ENCODE assay signal across 8 cellular contexts in genomic region chr7:155344618-155345433, GRCh38. TPM values are rescaled to one million over a fixed set of nuclear protein-coding genes. Genes with fewer than 3 reads are reported as not detected.
DNase-seq lines count a peak whose midpoint lies in the region; ATAC-seq and TF ChIP-seq lines count a peak whose summit lies in the region.

No MANE protein-coding gene starts in this region.

- no peak overlapping the region for H3K14ac ChIP-seq in IMR-90 (replicated peaks; ENCODE audit: low read depth, low read length)

- no peak overlapping the region for H2BK20ac ChIP-seq in IMR-90 (ENCODE audit: low read depth, low read length)

- H3K4me3 ChIP-seq in IMR-90 (ENCODE audit: insufficient read depth, low read depth, low read length) (peak overlapping the region; percentile 36), RWPE2 (ENCODE audit: severe bottlenecking) (peak overlapping the region; percentile 25)

- no peak for TF ChIP-seq POLR2A in IMR-90 (IDR thresholded peaks at IDR 0.05; ENCODE audit: low read depth, low read length)

- no peaks in the 10 kb centered on the region for H3K4me1 ChIP-seq in IMR-90 (ENCODE audit: control insufficient read depth, insufficient read depth, low read length)
- H3K4me1 ChIP-seq in RWPE2 (ENCODE audit: insufficient read depth, poor library complexity, severe bottlenecking): no peaks in the 10 kb centered on the region

- no peak overlapping the region for H3K23ac ChIP-seq in IMR-90 (ENCODE audit: low read depth, low read length)

- TF ChIP-seq CTCF in IMR-90 (conservative IDR thresholded peaks at IDR 0.05; ENCODE audit: low read depth, low read length) (peak; percentile 94), RWPE2 (IDR thresholded peaks at IDR 0.05; ENCODE audit: poor library complexity, severe bottlenecking) (peak; percentile 97)

- H3K56ac ChIP-seq in IMR-90 (ENCODE audit: extremely low read depth, insufficient read depth, low read length): no peak overlapping the region

- H3K9ac ChIP-seq in IMR-90 (ENCODE audit: low read depth, low read length): no peak overlapping the region; the same call in 1 of the 2 replicates

- no peak overlapping the region for H2BK120ac ChIP-seq in IMR-90 (ENCODE audit: low read depth, low read length)

- intact Hi-C loops in IMR-90 (cut with micrococcal nuclease): loop anchor here (1.0 to 10.0 kb wide), 5 partner anchors 48 to 432 kb away; partner anchors contain the start of genes INSIG1 and PAXIP1

- no peaks in the 10 kb centered on the region for H3K9me1 ChIP-seq in IMR-90 (ENCODE audit: insufficient read depth, low read length)

- TF ChIP-seq RAD21 in IMR-90 (IDR thresholded peaks at IDR 0.05; ENCODE audit: low read length): peak; percentile 82

- ATAC-seq in GM21529 (IDR thresholded peaks at IDR 0.05; ENCODE audit: unreplicated experiment): peak; percentile 84
- ATAC-seq in IMR-90 (ENCODE audit: low read depth): peak; percentile 99
- peak; percentile 90 for ATAC-seq in RWPE2 (ENCODE audit: low read depth)

- no peak overlapping the region for H2AK5ac ChIP-seq in IMR-90 (ENCODE audit: low read depth, low read length)

- H3K79me1 ChIP-seq in IMR-90 (ENCODE audit: low read depth in 1 of 2, low read length in 2 of 2): no peaks in the 10 kb centered on the region

- POLR2A ChIA-PET in IMR-90 (lab: Charles Lee; ENCODE audit: unreplicated experiment): no interaction called here

- H3K9me3 ChIP-seq in IMR-90 (ENCODE audit: control insufficient read depth, insufficient read depth, low read length) (no peaks in the 10 kb centered on the region), RWPE2 (ENCODE audit: severe bottlenecking) (no peaks in the 10 kb centered on the region)

- dilution Hi-C loops in IMR-90 (cut with HindIII; ENCODE audit: low sequenced_read_pairs, unreplicated experiment): no loop called here

- H2AFZ ChIP-seq in IMR-90 (replicated peaks; ENCODE audit: low read length, poor library complexity): peak overlapping the region; percentile 95

- H3K27ac ChIP-seq in IMR-90 (ENCODE audit: insufficient read depth, low read length): no peak overlapping the region
- H3K27ac ChIP-seq in RWPE2 (ENCODE audit: poor library complexity, severe bottlenecking): no peak overlapping the region

- CTCF ChIA-PET in IMR-90 (lab: Yijun Ruan, JAX): interaction anchor here (0.5 to 1.4 kb wide), 14 partner anchors 20 to 450 kb away, joined by 3 to 9 read pairs (median 3); partner anchors contain the start of gene INSIG1

- H4K20me1 ChIP-seq in IMR-90 (ENCODE audit: insufficient read depth, low read length): no peaks in the 10 kb centered on the region

- WGBS in IMR-90 (ENCODE audit: extremely low coverage in 2 of 2, insufficient read length in 1 of 2), 2 experiments: 2% methylated on average over 34 of the region's 62 CpGs; no CpG with 5 or more reads in 1 of the 2 experiments

- H4K8ac ChIP-seq in IMR-90 (ENCODE audit: low read depth in 2 of 2, low read length in 2 of 2): no peak overlapping the region

- H3K27me3 ChIP-seq in IMR-90 (ENCODE audit: control insufficient read depth, insufficient read depth, low read length): peaks cover 4% of the 10 kb centered on the region
- H3K27me3 ChIP-seq in RWPE2 (ENCODE audit: insufficient read depth, poor library complexity, severe bottlenecking): no peaks in the 10 kb centered on the region

- peak overlapping the region; percentile 97 for H3K4me2 ChIP-seq in IMR-90 (ENCODE audit: low read depth, low read length)

- H4K5ac ChIP-seq in IMR-90 (ENCODE audit: low read depth, low read length): no peak overlapping the region

- BruUV-seq in IMR-90 (replicated peaks; lab: Mats Ljungman, UMichigan): no TSS peak

- no peak overlapping the region for H2BK5ac ChIP-seq in IMR-90 (ENCODE audit: low read depth, low read length, poor library complexity, severe bottlenecking)

- no peak overlapping the region for H2BK15ac ChIP-seq in IMR-90 (ENCODE audit: low read depth, low read length)

- no peak overlapping the region for H3K4ac ChIP-seq in IMR-90 (ENCODE audit: low read depth, low read length)

- no peak overlapping the region for H4K91ac ChIP-seq in IMR-90 (ENCODE audit: insufficient read depth, low read depth, low read length)

- H2AK9ac ChIP-seq in IMR-90 (replicated peaks; ENCODE audit: low read depth, low read length, poor library complexity): peak overlapping the region; percentile 72

- H3K36me3 ChIP-seq in IMR-90 (ENCODE audit: control insufficient read depth, insufficient read depth, low read length) (no peaks in the 10 kb centered on the region), RWPE2 (ENCODE audit: low read depth) (no peaks in the 10 kb centered on the region)

- DNase-seq in DMS79 treated with DMSO at 0.1 percent for 48 hours (lab: John Stamatoyannopoulos, UW): peak; percentile 70
- peak; percentile 64 for DNase-seq in IMR-90
- no peak for DNase-seq in RWPE2 (ENCODE audit: low spot score)
- DNase-seq in activated gamma-delta T cell (lab: John Stamatoyannopoulos, UW): peak; percentile 73
- DNase-seq in germinal center (ENCODE audit: low spot score): peak; percentile 86
- peak in 50 of 56 donors; percentile 20 to 84 (median 56) for DNase-seq in nucleus accumbens (lab: John Stamatoyannopoulos, UW)
- peak; percentile 78 for DNase-seq in superior temporal gyrus (ENCODE audit: extremely low spot score)

- H3K18ac ChIP-seq in IMR-90 (ENCODE audit: low read depth, low read length): no peak overlapping the region

- in situ Hi-C loops in IMR-90 (cut with MboI; ENCODE audit: low sequenced_read_pairs): loop anchor here (10.0 kb wide), 2 partner anchors 150 to 420 kb away; no protein-coding TSS in a partner anchor

TF ChIP-seq in IMR-90, 13 proteins besides CTCF, POLR2A, EP300 and RAD21:
- peak; percentile 81; the same call in 1 of the 2 replicates for TF ChIP-seq MAZ (IDR thresholded peaks at IDR 0.05; ENCODE audit: borderline replicate concordance, low read depth, low read length)
- no peak for TF ChIP-seq MAFK (IDR thresholded peaks at IDR 0.05; ENCODE audit: low read depth, low read length)
- no peak for TF ChIP-seq CEBPB (IDR thresholded peaks at IDR 0.05; ENCODE audit: low read depth, low read length)
- no peak for TF ChIP-seq CHD1 (IDR thresholded peaks at IDR 0.05; ENCODE audit: low read depth, low read length)
- TF ChIP-seq SMC3 (IDR thresholded peaks at IDR 0.05; ENCODE audit: low read depth, low read length): peak; percentile 79
- TF ChIP-seq BHLHE40 (IDR thresholded peaks at IDR 0.05; ENCODE audit: low read depth, low read length): no peak

RNA-seq across cellular contexts. Expression of gene INSIG1, which starts 47.1 kb away (rescaled TPM):
- total RNA-seq in IMR-90 (2012; rRNA removed): 26.0 and 32.8 TPM in 2 replicates
- polyA plus RNA-seq in IMR-90 (2012; rRNA removed): 19.0 and 19.9 TPM in 2 replicates
- 14.0 and 17.9 TPM in 2 replicates for polyA plus RNA-seq in IMR-90 (2012; cell fraction: cytosol; rRNA removed)
- polyA plus RNA-seq in IMR-90 (2012; cell fraction: nucleus; rRNA removed; ENCODE audit: low replicate concordance): 17.2 and 44.5 TPM in 2 replicates
